9 cellular contexts compared by ENCODE assay signal in genomic region chr14:100587763-100588411, GRCh38. TPM values are rescaled to one million over a fixed set of nuclear protein-coding genes. Genes with fewer than 3 reads are reported as not detected.
DNase-seq lines count a peak whose midpoint lies in the region; ATAC-seq and TF ChIP-seq lines count a peak whose summit lies in the region.
"Had no signal": no experiment of that assay in that cellular context is flagged by ENCODE, and none has a peak within 500 bp of the region (broad histone marks: within the 10 kb centered on the region; RNA-seq: fewer than 3 reads in every experiment).

No MANE protein-coding gene starts in this region.

- H3K27ac ChIP-seq in coronary artery (no peak overlapping the region), neural cell (ENCODE audit: low read length) (no peak overlapping the region), substantia nigra (ENCODE audit: low read depth, low read length, poor library complexity, severe bottlenecking) (no peak overlapping the region)

- H3F3A ChIP-seq in neural cell (ENCODE audit: insufficient read depth, low read length, poor library complexity, severe bottlenecking): no peaks in the 10 kb centered on the region

- peak overlapping the region; percentile 72 for H3K4me3 ChIP-seq in coronary artery
- peak overlapping the region; percentile 58 for H3K4me3 ChIP-seq in neural cell (ENCODE audit: low read length)

- TF ChIP-seq EP300 in neural cell (conservative IDR thresholded peaks at IDR 0.05; ENCODE audit: poor library complexity, severe bottlenecking): no peak

- no peak for ATAC-seq in HG02678 (IDR thresholded peaks at IDR 0.05; ENCODE audit: unreplicated experiment)
- ATAC-seq in GM19328 (IDR thresholded peaks at IDR 0.05; ENCODE audit: unreplicated experiment): no peak

- no peaks in the 10 kb centered on the region for H4K20me1 ChIP-seq in neural cell (ENCODE audit: insufficient read depth)

- H3K9ac ChIP-seq in neural cell (ENCODE audit: low read length): peak overlapping the region; percentile 38

- H3K79me2 ChIP-seq in neural cell (replicated peaks; ENCODE audit: insufficient read depth, low read length): no peaks in the 10 kb centered on the region

- H3K36me3 ChIP-seq in neural cell (ENCODE audit: insufficient read depth, low read length): no peaks in the 10 kb centered on the region

- no peaks in the 10 kb centered on the region for H3K9me3 ChIP-seq in neural cell (ENCODE audit: low read length)

- no peak for TF ChIP-seq CTCF in coronary artery (IDR thresholded peaks at IDR 0.05)
- no peak for TF ChIP-seq CTCF in neural cell (IDR thresholded peaks at IDR 0.05; ENCODE audit: poor library complexity, severe bottlenecking)

- no peak for TF ChIP-seq RAD21 in neural cell (conservative IDR thresholded peaks at IDR 0.05)

- no peaks in the 10 kb centered on the region for H3K27me3 ChIP-seq in neural cell (ENCODE audit: insufficient read depth, low read depth, low read length)

- no peak overlapping the region for H2AFZ ChIP-seq in neural cell (ENCODE audit: low read depth, low read length)

- H3K4me2 ChIP-seq in neural cell (ENCODE audit: low read length): no peak overlapping the region

- DNase-seq in DMS 273 (lab: John Stamatoyannopoulos, UW; ENCODE audit: unreplicated experiment): peak; percentile 73
- DNase-seq in NCI-H1694 (lab: John Stamatoyannopoulos, UW): peak; percentile 93
- DNase-seq in coronary artery (ENCODE audit: low spot score): no peak
- no peak for DNase-seq in substantia nigra (lab: John Stamatoyannopoulos, UW)
- no peak for DNase-seq in DMS79 (lab: John Stamatoyannopoulos, UW)
- DNase-seq: GF-D8 had no signal

- H3K9me2 ChIP-seq in neural cell (ENCODE audit: insufficient read depth, low read length): no peaks in the 10 kb centered on the region

TF ChIP-seq in neural cell, 6 proteins besides CTCF, POLR2A, EP300 and RAD21:
- TF ChIP-seq POLR2AphosphoS5 (IDR thresholded peaks at IDR 0.05): no peak
- no peak for TF ChIP-seq TAF1 (IDR thresholded peaks at IDR 0.05; ENCODE audit: low read depth)
- TF ChIP-seq EZH2 (IDR thresholded peaks at IDR 0.05; ENCODE audit: borderline replicate concordance, insufficient read depth, low read length, poor library complexity, severe bottlenecking): no peak
- no peak for TF ChIP-seq SMC3 (conservative IDR thresholded peaks at IDR 0.05; ENCODE audit: poor library complexity)
- TF ChIP-seq MXI1 (conservative IDR thresholded peaks at IDR 0.05; ENCODE audit: poor library complexity, severe bottlenecking): no peak

RNA-seq across cellular contexts. Expression of gene BEGAIN, which starts 0.7 kb away (rescaled TPM):
- 10.9 and 28.2 TPM in 2 replicates for polyA plus RNA-seq in neural cell
- polyA minus RNA-seq in neural cell: 17.5 and 27.8 TPM in 2 replicates

Comparison
In these comparisons a context has a peak if more than half of its experiments do, and no peak if none do; other contexts are left out.
1. DNase-seq: peak in DMS 273 (single experiment) and NCI-H1694 (single experiment); none in coronary artery (single experiment), substantia nigra (0 of 49) and DMS79 (single experiment).